28 cellular contexts compared by ENCODE assay signal in the genomic region with DNA sequence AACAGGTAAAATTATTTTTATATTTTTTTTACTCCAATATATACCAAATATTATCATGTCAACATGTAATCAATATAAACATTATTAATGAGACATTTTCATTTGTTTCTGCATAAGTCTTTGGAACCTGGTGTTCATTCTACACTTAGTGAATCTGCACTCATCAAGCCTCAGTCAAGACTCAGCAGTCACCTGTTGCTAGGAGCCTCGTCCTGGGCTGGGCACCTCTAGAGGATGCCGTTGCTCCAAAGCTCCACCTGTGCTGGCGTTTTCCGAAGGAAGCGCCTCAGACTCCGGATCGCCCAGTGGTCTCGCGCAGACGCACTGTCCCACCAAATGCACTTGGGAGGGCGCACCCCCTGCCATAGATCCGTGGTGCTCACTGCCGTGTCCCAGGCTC.
"Had no signal": no experiment of that assay in that cellular context is flagged by ENCODE, and none has a peak within 500 bp of the region (broad histone marks: within the 10 kb centered on the region; RNA-seq: fewer than 3 reads in every experiment).

No MANE protein-coding gene starts in this region.

- DNase-seq: colonic mucosa; cortex of kidney; dermis blood vessel endothelial cell; dorsolateral prefrontal cortex; effector CD4-positive, alpha-beta T cell; effector CD8-positive, alpha-beta T cell; effector memory CD4-positive, alpha-beta T cell; effector memory CD8-positive, alpha-beta T cell; endodermal cell; erythroblast; esophagus squamous epithelium; foreskin fibroblast; foreskin keratinocyte; foreskin melanocyte; gastrocnemius medialis; glutamatergic neuron; head of caudate nucleus; heart left ventricle; heart right ventricle; hippocampal formation had no signal

- H3K4me1 ChIP-seq: colonic mucosa, esophagus muscularis mucosa, esophagus squamous epithelium, foreskin keratinocyte, gastrocnemius medialis, gastroesophageal sphincter, heart left ventricle, heart right ventricle had no signal

- H3K4me3 ChIP-seq: colonic mucosa, dorsolateral prefrontal cortex, esophagus muscularis mucosa, esophagus squamous epithelium, gastrocnemius medialis, gastroesophageal sphincter, heart left ventricle, heart right ventricle, hepatocyte had no signal

- ATAC-seq: effector memory CD8-positive, alpha-beta T cell; esophagus mucosa; foreskin keratinocyte; gastrocnemius medialis; gastroesophageal sphincter; heart left ventricle; heart right ventricle had no signal

- H3K27ac ChIP-seq: colonic mucosa, epithelial cell of prostate, esophagus muscularis mucosa, esophagus squamous epithelium, foreskin keratinocyte, gastrocnemius medialis, gastroesophageal sphincter, heart left ventricle, heart right ventricle, hepatocyte had no signal

- H3K36me3 ChIP-seq: colonic mucosa, esophagus muscularis mucosa, esophagus squamous epithelium, gastrocnemius medialis, gastroesophageal sphincter, heart left ventricle, heart right ventricle had no signal

- H3K79me2 ChIP-seq: hepatocyte had no signal

- FAIRE-seq: endometrium, endothelial cell of umbilical vein, frontal cortex had no signal

- H3K9me3 ChIP-seq: colonic mucosa, esophagus muscularis mucosa, gastrocnemius medialis, gastroesophageal sphincter, heart left ventricle, heart right ventricle had no signal

- H3K27me3 ChIP-seq: colonic mucosa, esophagus muscularis mucosa, esophagus squamous epithelium, foreskin keratinocyte, gastrocnemius medialis had no signal

- H2AFZ ChIP-seq: hepatocyte had no signal

- H3K4me2 ChIP-seq: hepatocyte had no signal
